In the genomic region with DNA sequence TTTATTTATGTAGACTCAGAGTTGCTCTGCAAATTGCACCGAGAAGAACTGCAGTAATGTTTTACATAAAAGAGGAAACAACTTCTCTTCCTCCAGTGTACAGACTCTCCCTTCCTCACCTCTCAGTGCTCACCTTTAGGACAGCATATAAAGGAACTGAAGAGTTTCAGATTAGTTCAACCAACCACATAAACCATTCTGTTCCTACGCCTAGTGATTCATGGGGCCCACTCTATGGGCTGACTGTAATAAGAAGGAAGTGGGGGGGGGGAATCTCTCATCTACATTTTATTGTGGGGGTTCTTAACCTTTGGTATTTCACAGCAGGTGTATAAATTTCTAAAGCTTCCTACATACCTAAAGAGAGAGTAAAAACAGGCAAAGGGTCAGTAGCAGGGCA, we compare ENCODE assay signal across 8 cellular contexts. TPM values are rescaled to one million over a fixed set of nuclear protein-coding genes. Genes with fewer than 3 reads are reported as not detected.
DNase-seq lines count a peak whose midpoint lies in the region; ATAC-seq and TF ChIP-seq lines count a peak whose summit lies in the region.
"Had no signal": no experiment of that assay in that cellular context is flagged by ENCODE, and none has a peak within 500 bp of the region (broad histone marks: within the 10 kb centered on the region; RNA-seq: fewer than 3 reads in every experiment).

No MANE protein-coding gene starts in this region.

- H3K4me1 ChIP-seq in OCI-LY7 (ENCODE audit: insufficient read depth, low read length, poor library complexity, severe bottlenecking) (peaks cover 5% of the 10 kb centered on the region), upper lobe of left lung (no peaks in the 10 kb centered on the region), Peyer's patch (no peaks in the 10 kb centered on the region)
- H3K4me1 ChIP-seq in CD4-positive, alpha-beta memory T cell (ENCODE audit: insufficient read depth, low read length), result no peaks in the 10 kb centered on the region

- BruUV-seq in OCI-LY7 (replicated peaks; lab: Mats Ljungman, UMichigan), result no TSS peak

- H3K9me2 ChIP-seq in OCI-LY7 (ENCODE audit: insufficient read depth, low read length), result no peaks in the 10 kb centered on the region

- 38 to 44% methylated on average over 2 of the region's 2 CpGs for WGBS in upper lobe of left lung, 2 donors

- no peak overlapping the region for H3K4me3 ChIP-seq in OCI-LY7 (ENCODE audit: low read depth, low read length, poor library complexity, severe bottlenecking)
- H3K4me3 ChIP-seq in upper lobe of left lung, result no peak overlapping the region
- H3K4me3 ChIP-seq in Peyer's patch, result no peak overlapping the region
- H3K4me3 ChIP-seq in CD4-positive, alpha-beta memory T cell (ENCODE audit: low read length in 2 of 2), result no peak overlapping the region
- H3K4me3 ChIP-seq: HAP-1 had no signal

- peaks cover 4 to 79% (median 28%) of the 10 kb centered on the region in 3 donors for H3K36me3 Mint-ChIP-seq in naive thymus-derived CD8-positive, alpha-beta T cell
- H3K36me3 Mint-ChIP-seq in CD4-positive, alpha-beta memory T cell, result peaks cover 52 to 66% of the 10 kb centered on the region in 2 donors

- no peak overlapping the region for H3K4me3 Mint-ChIP-seq in naive thymus-derived CD8-positive, alpha-beta T cell
- no peak overlapping the region for H3K4me3 Mint-ChIP-seq in CD4-positive, alpha-beta memory T cell

- CTCF ChIA-PET in OCI-LY7 (lab: Charles Lee; ENCODE audit: unreplicated experiment), result no interaction called here
- CTCF ChIA-PET in CD4-positive, alpha-beta memory T cell (lab: Charles Lee; ENCODE audit: partially characterized antibody), result no interaction called here

- no peak overlapping the region for H3K4me2 ChIP-seq in OCI-LY7 (ENCODE audit: low read length)

- intact Hi-C loops in OCI-LY7 (cut with micrococcal nuclease; ENCODE audit: unreplicated experiment), result no loop called here
- intact Hi-C loops in CD4-positive, alpha-beta memory T cell (cut with micrococcal nuclease), result no loop called here

- POLR2A ChIA-PET in OCI-LY7 (lab: Charles Lee), result interaction anchor here (0.5 kb wide), 2 partner anchors 16 to 86 kb away, joined by 3 read pairs; no protein-coding TSS in a partner anchor
- POLR2A ChIA-PET in naive thymus-derived CD8-positive, alpha-beta T cell (lab: Charles Lee), result no interaction called here
- POLR2A ChIA-PET in CD4-positive, alpha-beta memory T cell (lab: Charles Lee; ENCODE audit: partially characterized antibody), result no interaction called here

- H3K27me3 Mint-ChIP-seq in naive thymus-derived CD8-positive, alpha-beta T cell, result no peaks in the 10 kb centered on the region
- no peaks in the 10 kb centered on the region for H3K27me3 Mint-ChIP-seq in CD4-positive, alpha-beta memory T cell

- peak; percentile 10 for DNase-seq in OCI-LY7 (ENCODE audit: low spot score)
- DNase-seq in naive thymus-derived CD8-positive, alpha-beta T cell, result no peak
- no peak for DNase-seq in upper lobe of left lung
- DNase-seq in Peyer's patch, result no peak
- DNase-seq in CD4-positive, alpha-beta memory T cell, result no peak

- TF ChIP-seq EP300 in upper lobe of left lung (IDR thresholded peaks at IDR 0.05), result no peak

- H4K20me1 ChIP-seq in OCI-LY7 (ENCODE audit: insufficient read depth, low read length), result no peaks in the 10 kb centered on the region

- TF ChIP-seq CTCF in OCI-LY7 (conservative IDR thresholded peaks at IDR 0.05; ENCODE audit: low read length) (no peak), upper lobe of left lung (IDR thresholded peaks at IDR 0.05) (no peak), Peyer's patch (IDR thresholded peaks at IDR 0.05) (no peak)

- no peaks in the 10 kb centered on the region for H3K79me2 ChIP-seq in OCI-LY7 (ENCODE audit: insufficient read depth, low read depth, low read length)

- no peak overlapping the region for H2AFZ ChIP-seq in OCI-LY7 (ENCODE audit: low read length)

- H3K27ac ChIP-seq in OCI-LY7 (ENCODE audit: low read depth, low read length, poor library complexity, severe bottlenecking) (no peak overlapping the region), upper lobe of left lung (no peak overlapping the region), Peyer's patch (peak overlapping the region in 2 of 4 donors; percentile 2 to 27)
- H3K27ac ChIP-seq in CD4-positive, alpha-beta memory T cell (ENCODE audit: low read depth, low read length), result no peak overlapping the region

- H3K9me3 ChIP-seq in OCI-LY7 (ENCODE audit: low read length), result no peaks in the 10 kb centered on the region
- H3K9me3 ChIP-seq in upper lobe of left lung, result no peaks in the 10 kb centered on the region
- no peaks in the 10 kb centered on the region for H3K9me3 ChIP-seq in Peyer's patch
- H3K9me3 ChIP-seq in CD4-positive, alpha-beta memory T cell (ENCODE audit: control insufficient read depth in 1 of 2, low read length in 2 of 2), result no peaks in the 10 kb centered on the region
- H3K9me3 ChIP-seq: HAP-1 had no signal

- peak overlapping the region; percentile 28 to 87 (median 62) for H3K27ac Mint-ChIP-seq in naive thymus-derived CD8-positive, alpha-beta T cell
- H3K27ac Mint-ChIP-seq in CD4-positive, alpha-beta memory T cell, result peak overlapping the region in 3 of 7 donors; percentile 21 to 50 (median 35)

- peaks cover 8 to 17% (median 13%) of the 10 kb centered on the region in 4 donors for H3K4me1 Mint-ChIP-seq in naive thymus-derived CD8-positive, alpha-beta T cell
- H3K4me1 Mint-ChIP-seq in CD4-positive, alpha-beta memory T cell, result peaks cover 0 to 4% (median 3%) of the 10 kb centered on the region in 4 donors

- no peak for TF ChIP-seq POLR2A in upper lobe of left lung (IDR thresholded peaks at IDR 0.05)
- no peak for TF ChIP-seq POLR2A in Peyer's patch (IDR thresholded peaks at IDR 0.05)

- H3K36me3 ChIP-seq in OCI-LY7 (ENCODE audit: insufficient read depth, low read length), result peaks cover 63% of the 10 kb centered on the region
- peaks cover 2 to 81% (median 38%) of the 10 kb centered on the region in 4 donors for H3K36me3 ChIP-seq in upper lobe of left lung
- peaks cover 0 to 61% (median 0%) of the 10 kb centered on the region in 3 donors for H3K36me3 ChIP-seq in Peyer's patch
- peaks cover 24% of the 10 kb centered on the region for H3K36me3 ChIP-seq in CD4-positive, alpha-beta memory T cell (ENCODE audit: insufficient read depth, low read length)

- ATAC-seq in GM18870 (IDR thresholded peaks at IDR 0.05; ENCODE audit: unreplicated experiment) (peak; percentile 84), HG02759 (IDR thresholded peaks at IDR 0.05; ENCODE audit: unreplicated experiment) (peak; percentile 85), upper lobe of left lung (ENCODE audit: low FRiP score in 2 of 2) (no peak)
- peak in 1 of 2 donors; percentile 52 for ATAC-seq in naive thymus-derived CD8-positive, alpha-beta T cell

- H3K9me3 Mint-ChIP-seq in naive thymus-derived CD8-positive, alpha-beta T cell, result no peaks in the 10 kb centered on the region
- no peaks in the 10 kb centered on the region for H3K9me3 Mint-ChIP-seq in CD4-positive, alpha-beta memory T cell

- H3K27me3 ChIP-seq in upper lobe of left lung, result no peaks in the 10 kb centered on the region
- no peaks in the 10 kb centered on the region for H3K27me3 ChIP-seq in Peyer's patch
- no peaks in the 10 kb centered on the region for H3K27me3 ChIP-seq in CD4-positive, alpha-beta memory T cell (ENCODE audit: insufficient read depth, low read length)

RNA-seq across cellular contexts. Expression of gene ZSWIM7, which starts 18.3 kb away (rescaled TPM):
- total RNA-seq in OCI-LY7 (2014; rRNA removed; shearing (Covaris generic)), result 27.2 and 34.7 TPM in 2 replicates
- 27.4 and 33.2 TPM in 2 replicates for total RNA-seq in OCI-LY7 (2022)
- total RNA-seq in naive thymus-derived CD8-positive, alpha-beta T cell, result 10 to 100 TPM; 37.3 to 37.6 TPM
- 10 to 100 TPM; 60.9 to 87.3 (median 69.3) TPM for polyA plus RNA-seq in naive thymus-derived CD8-positive, alpha-beta T cell
- 10 to 100 TPM; 20.8 to 30.7 (median 23.4) TPM for total RNA-seq in upper lobe of left lung
- 10 to 100 TPM in 3 of 4 donors, 1 to 10 TPM in 1; 7.7 to 21.5 (median 12.9) TPM for total RNA-seq in Peyer's patch
- total RNA-seq in CD4-positive, alpha-beta memory T cell, result 10 to 100 TPM; 30.2 to 30.9 TPM
- 10 to 100 TPM; 56.9 to 66.5 TPM for polyA plus RNA-seq in CD4-positive, alpha-beta memory T cell

RNA-seq across cellular contexts. Expression of gene TTC19, which starts 18.4 kb away (rescaled TPM):
- total RNA-seq in OCI-LY7 (2014; rRNA removed; shearing (Covaris generic)), result 42.0 and 57.3 TPM in 2 replicates
- total RNA-seq in OCI-LY7 (2022), result 43.2 and 43.7 TPM in 2 replicates
- total RNA-seq in naive thymus-derived CD8-positive, alpha-beta T cell, result 10 to 100 TPM; 37.0 to 37.6 TPM
- 10 to 100 TPM; 31.6 to 39.6 (median 35.1) TPM for polyA plus RNA-seq in naive thymus-derived CD8-positive, alpha-beta T cell
- 100 to 1,000 TPM in 3 of 6 donors, 10 to 100 TPM in 3; 33.2 to 229 (median 92.9) TPM for total RNA-seq in upper lobe of left lung
- 100 to 1,000 TPM in 1 of 4 donors, 10 to 100 TPM in 3; 75.1 to 130 (median 92.0) TPM for total RNA-seq in Peyer's patch
- 10 to 100 TPM; 34.1 to 36.3 TPM for total RNA-seq in CD4-positive, alpha-beta memory T cell
- polyA plus RNA-seq in CD4-positive, alpha-beta memory T cell, result 10 to 100 TPM; 38.0 to 61.4 TPM

RNA-seq across cellular contexts. Expression of gene ADORA2B, which starts 36.3 kb away (rescaled TPM):
- total RNA-seq in OCI-LY7 (2014; rRNA removed; shearing (Covaris generic)), result not detected in 2 replicates
- not detected in 2 replicates for total RNA-seq in OCI-LY7 (2022)
- total RNA-seq in naive thymus-derived CD8-positive, alpha-beta T cell, result not detected
- 1 to 10 TPM in 1 of 3 donors, under 1 TPM in 2; 0.23 to 2.2 (median 0.57) TPM for polyA plus RNA-seq in naive thymus-derived CD8-positive, alpha-beta T cell
- total RNA-seq in upper lobe of left lung, result 10 to 100 TPM in 3 of 6 donors, 1 to 10 TPM in 3; 4.2 to 18.8 (median 9.4) TPM
- 10 to 100 TPM in 2 of 4 donors, 1 to 10 TPM in 2; 7.2 to 16.5 (median 11.6) TPM for total RNA-seq in Peyer's patch
- under 1 TPM; 0.23 to 0.25 TPM for total RNA-seq in CD4-positive, alpha-beta memory T cell
- 1 to 10 TPM in 1 of 2 donors, under 1 TPM in 1; 0.57 to 1.8 TPM for polyA plus RNA-seq in CD4-positive, alpha-beta memory T cell

Comparison
In these comparisons a context has a peak if more than half of its experiments do, and no peak if none do; other contexts are left out.
1. ATAC-seq: peak in GM18870 (single experiment) and HG02759 (single experiment); none in upper lobe of left lung (0 of 2).
2. RNA of gene ADORA2B, which starts 36.3 kb away (total RNA-seq): 7.2 to 16.5 TPM in Peyer's patch and 4.2 to 18.8 TPM in upper lobe of left lung; 0.23 to 0.25 TPM in CD4-positive, alpha-beta memory T cell, not detected in naive thymus-derived CD8-positive, alpha-beta T cell and not detected in OCI-LY7; every median in the first group is over 4 times any median in the second.